ENCODE assay signal across 36 cellular contexts in the genomic region with DNA sequence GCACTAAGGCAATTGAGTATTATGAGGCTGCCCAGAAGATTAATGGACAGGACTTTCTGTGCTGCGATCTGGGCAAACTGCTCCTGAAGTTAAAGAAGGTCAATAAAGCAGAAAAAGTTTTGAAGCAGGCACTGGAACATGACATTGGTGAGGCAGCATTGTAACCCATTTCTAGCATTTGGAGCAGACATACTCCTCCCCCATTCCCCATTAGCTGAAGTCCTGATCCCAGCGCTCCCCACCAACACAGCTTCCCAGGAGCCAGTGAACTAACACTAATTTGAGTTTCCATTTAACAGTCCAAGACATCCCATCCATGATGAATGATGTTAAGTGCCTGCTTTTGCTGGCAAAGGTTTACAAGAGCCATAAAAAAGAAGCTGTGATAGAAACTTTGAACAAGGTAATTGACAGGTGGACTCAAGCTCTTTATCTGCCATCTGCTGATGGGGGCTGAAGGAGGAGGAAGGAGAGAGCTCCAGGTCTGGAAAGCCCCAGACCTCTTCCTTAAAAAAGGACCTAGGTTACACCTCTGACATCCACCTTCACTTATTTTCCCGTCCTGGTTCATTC. TPM values are rescaled to one million over a fixed set of nuclear protein-coding genes. Genes with fewer than 3 reads are reported as not detected.
DNase-seq lines count a peak whose midpoint lies in the region; ATAC-seq and TF ChIP-seq lines count a peak whose summit lies in the region.
"Had no signal": no experiment of that assay in that cellular context is flagged by ENCODE, and none has a peak within 500 bp of the region (broad histone marks: within the 10 kb centered on the region; RNA-seq: fewer than 3 reads in every experiment).

No MANE protein-coding gene starts in this region.

- H3K27ac Mint-ChIP-seq in T-helper 17 cell: peak overlapping the region; percentile 39
- H3K27ac Mint-ChIP-seq in nephron progenitor cell: peak overlapping the region; percentile 39
- H3K27ac Mint-ChIP-seq: activated naive CD8-positive, alpha-beta T cell treated with anti-CD3 and anti-CD28 coated beads, Interleukin-2, amount 10 ng/mL, durations not matched to agents 7 days and 5 days; stimulated activated naive CD8-positive, alpha-beta T cell treated with anti-CD3 and anti-CD28 coated beads, Interleukin-15, Interleukin-2, amounts not matched to agents 100 ng/mL and 50 ng/mL, for 24 hours; T-helper 2 cell treated with Interferon-gamma antibody and Interleukin-4, amounts not matched to agents 5 μg/mL and 100 μg/mL, for 36 hours had no signal

- H3K4me1 Mint-ChIP-seq in T-helper 17 cell (peaks cover 43% of the 10 kb centered on the region), nephron progenitor cell (peaks cover 39% of the 10 kb centered on the region)

- no peaks in the 10 kb centered on the region for H3K9me3 Mint-ChIP-seq in nephron progenitor cell
- H3K9me3 Mint-ChIP-seq: activated naive CD8-positive, alpha-beta T cell treated with anti-CD3 and anti-CD28 coated beads, Interleukin-2, amount 10 ng/mL, durations not matched to agents 7 days and 5 days; activated T-cell treated with anti-CD3 and anti-CD28 coated beads, Interleukin-2, amount 50 U/mL, for 24 hours; stimulated activated naive CD8-positive, alpha-beta T cell treated with anti-CD3 and anti-CD28 coated beads, Interleukin-15, Interleukin-2, amounts not matched to agents 100 ng/mL and 50 ng/mL, for 24 hours; T-helper 2 cell treated with Interferon-gamma antibody and Interleukin-4, amounts not matched to agents 5 μg/mL and 100 μg/mL, for 36 hours had no signal

- H3K4me3 ChIP-seq in left ventricle myocardium inferior: no peak overlapping the region
- H3K4me3 ChIP-seq: ascending aorta, GM23248, hepatocyte, pancreas, PC-9, smooth muscle cell, thoracic aorta, vagina had no signal

- H3K9me3 ChIP-seq in left ventricle myocardium inferior (replicated peaks) (no peaks in the 10 kb centered on the region), T-helper 17 cell (ENCODE audit: control insufficient read depth, low read length, poor library complexity, severe bottlenecking) (no peaks in the 10 kb centered on the region)
- H3K9me3 ChIP-seq: ascending aorta, Caco-2, pancreas, thoracic aorta, vagina had no signal

- H3K4me1 ChIP-seq in left ventricle myocardium inferior: peaks cover 38% of the 10 kb centered on the region

- ATAC-seq in left cardiac atrium (no peak), T-helper 17 cell (no peak), HG03565 (IDR thresholded peaks at IDR 0.05; ENCODE audit: unreplicated experiment) (no peak), HG03432 (IDR thresholded peaks at IDR 0.05; ENCODE audit: unreplicated experiment) (no peak)
- ATAC-seq: right cardiac atrium, Right ventricle myocardium inferior had no signal

- H3K27me3 ChIP-seq in left ventricle myocardium inferior (ENCODE audit: low read depth): no peaks in the 10 kb centered on the region
- H3K27me3 ChIP-seq: ascending aorta, hepatocyte, pancreas, vagina had no signal

- intact Hi-C loops in left cardiac atrium (cut with DNase I) (no loop called here), left ventricle myocardium inferior (cut with micrococcal nuclease) (no loop called here)

- DNase-seq in left cardiac atrium (peak; percentile 1), left ventricle myocardium inferior (no peak), T-helper 17 cell (no peak), nephron progenitor cell (no peak), SIG-M5 (lab: John Stamatoyannopoulos, UW) (no peak), SKM-1 (lab: John Stamatoyannopoulos, UW; ENCODE audit: unreplicated experiment) (no peak)
- DNase-seq: activated CD4-positive, alpha-beta T cell treated with anti-CD3 and anti-CD28 coated beads for 48 hours; activated gamma-delta T cell treated with Interleukin-2 at 50 U/mL for 16 hours; activated T-cell treated with anti-CD3 and anti-CD28 coated beads, Interleukin-2, amount 50 U/mL, for 24 hours; central memory CD4-positive, alpha-beta T cell; cortex of kidney; effector memory CD4-positive, alpha-beta T cell; GM23248; KBM-7; MM.1S; NCI-H1105 treated with DMSO at 0.1 percent for 48 hours; NCI-H1930; NCI-H2227 treated with DMSO at 0.1 percent for 48 hours; NCI-H526; PC-9; right cardiac atrium had no signal

- H3K4me3 Mint-ChIP-seq in T-helper 17 cell: peak overlapping the region; percentile 25
- H3K4me3 Mint-ChIP-seq in nephron progenitor cell: no peak overlapping the region
- H3K4me3 Mint-ChIP-seq: activated naive CD8-positive, alpha-beta T cell treated with anti-CD3 and anti-CD28 coated beads, Interleukin-2, amount 10 ng/mL, durations not matched to agents 7 days and 5 days; activated T-cell treated with anti-CD3 and anti-CD28 coated beads, Interleukin-2, amount 50 U/mL, for 24 hours; stimulated activated naive CD8-positive, alpha-beta T cell treated with anti-CD3 and anti-CD28 coated beads, Interleukin-15, Interleukin-2, amounts not matched to agents 100 ng/mL and 50 ng/mL, for 24 hours; T-helper 2 cell treated with Interferon-gamma antibody and Interleukin-4, amounts not matched to agents 5 μg/mL and 100 μg/mL, for 36 hours had no signal

- H3K27me3 Mint-ChIP-seq in T-helper 17 cell (no peaks in the 10 kb centered on the region), nephron progenitor cell (ENCODE audit: low read depth, poor library complexity) (no peaks in the 10 kb centered on the region)
- H3K27me3 Mint-ChIP-seq: activated naive CD8-positive, alpha-beta T cell treated with anti-CD3 and anti-CD28 coated beads, Interleukin-2, amount 10 ng/mL, durations not matched to agents 7 days and 5 days; activated T-cell treated with anti-CD3 and anti-CD28 coated beads, Interleukin-2, amount 50 U/mL, for 24 hours; stimulated activated naive CD8-positive, alpha-beta T cell treated with anti-CD3 and anti-CD28 coated beads, Interleukin-15, Interleukin-2, amounts not matched to agents 100 ng/mL and 50 ng/mL, for 24 hours had no signal

- no peak overlapping the region for H3K27ac ChIP-seq in left ventricle myocardium inferior (replicated peaks)
- H3K27ac ChIP-seq: ascending aorta, epithelial cell of prostate, GM23248, hepatocyte, HL-60, pancreas, PC-9, thoracic aorta, vagina had no signal

- H3K36me3 ChIP-seq in left ventricle myocardium inferior: no peaks in the 10 kb centered on the region
- H3K36me3 ChIP-seq: pancreas, thoracic aorta, vagina had no signal

- no peaks in the 10 kb centered on the region for H3K36me3 Mint-ChIP-seq in T-helper 17 cell (ENCODE audit: low read depth)
- peaks cover 10% of the 10 kb centered on the region for H3K36me3 Mint-ChIP-seq in nephron progenitor cell (ENCODE audit: low read depth)
- H3K36me3 Mint-ChIP-seq: activated naive CD8-positive, alpha-beta T cell treated with anti-CD3 and anti-CD28 coated beads, Interleukin-2, amount 10 ng/mL, durations not matched to agents 7 days and 5 days had no signal

- TF ChIP-seq CTCF in left ventricle myocardium inferior (IDR thresholded peaks at IDR 0.05; ENCODE audit: borderline replicate concordance) (no peak), nephron progenitor cell (IDR thresholded peaks at IDR 0.05) (no peak)

RNA-seq across cellular contexts. Expression of a gene that starts 22.6 kb away (rescaled TPM):
- 10 to 100 TPM; 20.5 to 41.6 TPM for total RNA-seq in left cardiac atrium
- total RNA-seq in left ventricle myocardium inferior: 12.1 TPM
- total RNA-seq in T-helper 17 cell: 100 to 1,000 TPM; 356 to 408 TPM

RNA-seq across cellular contexts. Expression of a gene that starts 23.3 kb away (rescaled TPM):
- total RNA-seq in left cardiac atrium (1 to 10 TPM; 1.8 to 2.5 TPM), left ventricle myocardium inferior (2.1 TPM), T-helper 17 cell (10 to 100 TPM in 1 of 2 donors, 1 to 10 TPM in 1; 3.5 to 12.3 TPM)

RNA-seq across cellular contexts. Expression of a gene that starts 23.4 kb away (rescaled TPM):
- 10 to 100 TPM; 39.0 to 49.1 TPM for total RNA-seq in left cardiac atrium
- total RNA-seq in left ventricle myocardium inferior: 54.0 TPM
- 10 to 100 TPM; 29.2 to 40.1 TPM for total RNA-seq in T-helper 17 cell

Comparison
In these comparisons a context has a peak if more than half of its experiments do, and no peak if none do; other contexts are left out.
1. RNA of a gene that starts 22.6 kb away (total RNA-seq): 356 to 408 TPM in T-helper 17 cell; 20.5 to 41.6 TPM in left cardiac atrium and 12.1 TPM in left ventricle myocardium inferior (single experiment); every median in the first group is over 4 times any median in the second.